Comparison of ENCODE assay signal across 8 cellular contexts in the genomic region with DNA sequence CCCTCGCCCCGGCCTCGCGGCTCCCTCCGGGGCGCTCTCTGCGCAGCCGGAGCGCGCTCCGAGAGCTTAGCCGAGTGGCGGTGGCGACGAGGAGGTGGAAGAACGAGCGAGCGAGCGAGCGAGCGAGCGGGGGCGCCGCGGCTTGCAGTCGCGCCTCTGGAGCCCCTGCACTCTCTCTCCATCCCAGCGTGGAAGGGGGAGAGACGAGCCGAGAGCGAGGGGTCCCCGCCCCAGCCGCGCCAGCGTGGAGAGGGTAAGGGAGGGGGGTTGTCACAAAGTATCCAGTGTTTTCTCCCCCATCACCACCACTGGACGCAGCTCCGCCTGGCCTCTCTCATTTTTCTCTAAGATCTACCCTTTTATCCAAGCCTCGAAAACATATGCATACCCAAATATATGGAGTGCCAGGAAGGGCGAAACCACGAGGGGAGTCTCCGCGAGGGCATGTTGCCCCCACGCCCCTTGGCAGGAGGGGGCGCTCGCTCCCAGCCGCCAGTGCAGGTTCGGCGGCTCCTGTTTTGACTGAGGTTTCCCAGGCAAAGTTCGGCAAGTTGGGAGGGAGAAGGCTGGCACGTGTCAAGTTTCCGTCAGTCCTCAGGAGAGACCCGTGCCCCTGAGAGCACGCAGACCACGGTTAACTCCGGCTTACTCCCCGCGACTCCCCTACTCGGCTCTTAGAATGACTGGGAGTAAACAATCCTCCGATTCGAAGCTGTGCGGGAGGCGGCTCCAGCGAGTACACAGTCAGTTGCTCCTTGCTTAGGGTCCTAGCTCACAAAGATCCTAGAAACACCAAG. TPM values are rescaled to one million over a fixed set of nuclear protein-coding genes. Genes with fewer than 3 reads are reported as not detected.
A peak's percentile ranks its signal among the peaks of the same experiment; 100 is the strongest.
DNase-seq lines count a peak whose midpoint lies in the region; ATAC-seq, FAIRE-seq and TF ChIP-seq lines count a peak whose summit lies in the region.

No MANE protein-coding gene starts in this region.

- TF ChIP-seq CTCF in cardiac muscle cell (IDR thresholded peaks at IDR 0.05; ENCODE audit: low read depth, low read length) = peak; percentile 61

- peaks cover 0 to 14% (median 10%) of the 10 kb centered on the region in 3 donors for H3K4me1 Mint-ChIP-seq in T-cell

- CTCF ChIA-PET in T-cell (lab: Charles Lee) = interaction anchor here in 1 of 2 donors (0.6 kb wide), 1 partner anchor 871 kb away, joined by 4 read pairs; no protein-coding TSS in a partner anchor

- peak; percentile 17 for DNase-seq in stimulated activated CD4-positive, alpha-beta T cell treated with anti-CD3 and anti-CD28 coated beads, Interleukin-15, amount 100 ng/mL, for 24 hours
- DNase-seq in stimulated activated CD4-positive, alpha-beta T cell treated with anti-CD3 and anti-CD28 coated beads, Interleukin-2, amount 100 ng/mL, for 48 hours = no peak
- no peak for DNase-seq in T-cell
- DNase-seq in cardiac muscle cell (ENCODE audit: low read depth in 1 of 2, low spot score in 1 of 2) = peak; percentile 43 to 86
- peak; percentile 78 for DNase-seq in posterior vena cava (ENCODE audit: low spot score)
- DNase-seq in GM19239 (ENCODE audit: insufficient read length, low spot score) = no peak

- H3K27ac Mint-ChIP-seq in T-cell = no peak overlapping the region

- no peaks in the 10 kb centered on the region for H3K9me3 ChIP-seq in cardiac muscle cell (ENCODE audit: low read depth)

- H3K27me3 ChIP-seq in cardiac muscle cell = no peaks in the 10 kb centered on the region

- ATAC-seq in T-cell (replicated peaks in 1 of 4) = peak in 1 of 4 experiments; percentile 23
- no peak for ATAC-seq in HG03097 (IDR thresholded peaks at IDR 0.05; ENCODE audit: low FRiP score, unreplicated experiment)
- no peak for ATAC-seq in HG02798 (IDR thresholded peaks at IDR 0.05; ENCODE audit: poor library complexity, unreplicated experiment)

- H3K4me3 ChIP-seq in cardiac muscle cell = peak overlapping the region; percentile 68

- peak overlapping the region in 2 of 3 donors; percentile 27 to 31 for H3K4me3 Mint-ChIP-seq in T-cell

- H3K27me3 Mint-ChIP-seq in T-cell = peaks cover 43 to 54% of the 10 kb centered on the region in 2 donors

- intact Hi-C loops in posterior vena cava (cut with DNase I) = loop anchor here in 1 of 2 donors (5.0 to 10.0 kb wide), 2 partner anchors 590 to 623 kb away; no protein-coding TSS in a partner anchor

- FAIRE-seq in GM19239 (lab: Jason Lieb, UNC) = no peak

- no peaks in the 10 kb centered on the region for H3K4me1 ChIP-seq in cardiac muscle cell (ENCODE audit: low read depth)

- no peaks in the 10 kb centered on the region for H3K36me3 Mint-ChIP-seq in T-cell

- H3K36me3 ChIP-seq in cardiac muscle cell = no peaks in the 10 kb centered on the region

- H3K27ac ChIP-seq in cardiac muscle cell = peak overlapping the region; percentile 61

- H3K9me3 Mint-ChIP-seq in T-cell = peaks cover 0 to 3% (median 0%) of the 10 kb centered on the region in 3 donors

- POLR2A ChIA-PET in T-cell (lab: Charles Lee) = no interaction called here

RNA-seq across cellular contexts. Expression of a gene that starts 0.6 kb away (rescaled TPM):
- total RNA-seq in T-cell = 1 to 10 TPM in 4 of 5 donors, under 1 TPM in 1; 0.82 to 3.7 (median 1.5) TPM
- 16.9 and 26.6 TPM in 2 replicates for total RNA-seq in cardiac muscle cell
- 24.1 and 32.5 TPM in 2 replicates for polyA plus RNA-seq in cardiac muscle cell
- total RNA-seq in posterior vena cava = 100 to 1,000 TPM in 1 of 2 donors, 10 to 100 TPM in 1; 78.3 to 118 TPM

Comparison
In these comparisons a context has a peak if more than half of its experiments do, and no peak if none do; other contexts are left out.
1. DNase-seq: peak in stimulated activated CD4-positive, alpha-beta T cell treated with anti-CD3 and anti-CD28 coated beads, Interleukin-15, amount 100 ng/mL, for 24 hours (single experiment), cardiac muscle cell (2 of 2) and posterior vena cava (single experiment); none in stimulated activated CD4-positive, alpha-beta T cell treated with anti-CD3 and anti-CD28 coated beads, Interleukin-2, amount 100 ng/mL, for 48 hours (0 of 2), T-cell (0 of 34) and GM19239 (single experiment).